Comparison of ENCODE assay signal across 8 cellular contexts in genomic region chr3:128123538-128124368, GRCh38. TPM values are rescaled to one million over a fixed set of nuclear protein-coding genes. Genes with fewer than 3 reads are reported as not detected.
A peak's percentile ranks its signal among the peaks of the same experiment; 100 is the strongest.
DNase-seq lines count a peak whose midpoint lies in the region; ATAC-seq and TF ChIP-seq lines count a peak whose summit lies in the region.

Gene RUVBL1, minus strand, starts transcription at chr3:128123812. Its CDS starts 88 bp downstream, at chr3:128123724.

- H3K9me3 Mint-ChIP-seq in activated T-cell treated with anti-CD3 and anti-CD28 coated beads, Interleukin-2, amount 50 U/mL, for 4 hours = no peaks in the 10 kb centered on the region

- H3K9me3 ChIP-seq in Panc1 (ENCODE audit: control insufficient read depth, insufficient read depth, low read depth, low read length) (no peaks in the 10 kb centered on the region), esophagus (ENCODE audit: control insufficient read depth in 2 of 2, insufficient read depth in 1 of 2, low read depth in 1 of 2, low read length in 1 of 2) (no peaks in the 10 kb centered on the region), muscle layer of colon (ENCODE audit: low read length) (no peaks in the 10 kb centered on the region)

- POLR2A ChIA-PET in Panc1 (lab: Charles Lee) = interaction anchor here (0.7 to 1.0 kb wide), 3 partner anchors 15 to 367 kb away, joined by 3 to 4 read pairs (median 3); no protein-coding TSS in a partner anchor

- DNase-seq in DMS53 (lab: John Stamatoyannopoulos, UW) (peak; percentile 98), KG1 (lab: John Stamatoyannopoulos, UW) (peak; percentile 97), Panc1 (ENCODE audit: low read depth, low spot score) (peak; percentile 96)
- DNase-seq in activated T-cell treated with anti-CD3 and anti-CD28 coated beads, Interleukin-2, amount 50 U/mL, for 4 hours = peak; percentile 90
- peak; percentile 93 for DNase-seq in stimulated activated CD8-positive, alpha-beta memory T cell treated with anti-CD3 and anti-CD28 coated beads, Interleukin-7, amount 100 ng/mL, for 24 hours (ENCODE audit: low read depth)

- in situ Hi-C loops in Panc1 (cut with HindIII; ENCODE audit: low pct_unique_long_range_greater_than_20kb, low sequenced_read_pairs) = no loop called here

- no peaks in the 10 kb centered on the region for H3K27me3 ChIP-seq in Panc1 (ENCODE audit: control insufficient read depth, insufficient read depth, low read length)
- H3K27me3 ChIP-seq in esophagus (ENCODE audit: control insufficient read depth in 1 of 2, insufficient read depth in 2 of 2, low read length in 2 of 2) = no peaks in the 10 kb centered on the region
- H3K27me3 ChIP-seq in muscle layer of colon (ENCODE audit: control insufficient read depth in 1 of 2, insufficient read depth in 2 of 2, low read length in 2 of 2) = no peaks in the 10 kb centered on the region

- no peaks in the 10 kb centered on the region for H3K27me3 Mint-ChIP-seq in activated T-cell treated with anti-CD3 and anti-CD28 coated beads, Interleukin-2, amount 50 U/mL, for 4 hours (ENCODE audit: low read depth)

- WGBS in esophagus, 2 donors = 3% methylated on average over 46 to 47 of the region's 47 CpGs

- H3K4me3 ChIP-seq in Panc1 (ENCODE audit: low read depth in 2 of 2, low read length in 2 of 2) = peak within 1 kb of the TSS; percentile 94 to 95
- peak within 1 kb of the TSS; percentile 86 to 96 for H3K4me3 ChIP-seq in esophagus (ENCODE audit: low read depth in 1 of 2, low read length in 2 of 2)
- H3K4me3 ChIP-seq in muscle layer of colon (ENCODE audit: low read depth in 1 of 2, low read length in 2 of 2) = peak within 1 kb of the TSS; percentile 72 to 91

- CTCF ChIA-PET in Panc1 (lab: Charles Lee) = no interaction called here

- intact Hi-C loops in Panc1 (cut with micrococcal nuclease; ENCODE audit: unreplicated experiment) = no loop called here

- peaks cover 17% of the 10 kb centered on the region for H3K36me3 Mint-ChIP-seq in activated T-cell treated with anti-CD3 and anti-CD28 coated beads, Interleukin-2, amount 50 U/mL, for 4 hours (ENCODE audit: insufficient read depth)

- H3K36me3 ChIP-seq in Panc1 (ENCODE audit: control insufficient read depth, insufficient read depth, low read length) (no peaks in the 10 kb centered on the region; the same call in none of the 2 replicates), esophagus (ENCODE audit: control insufficient read depth in 2 of 2, insufficient read depth in 2 of 2, low read length in 1 of 2) (peaks cover 0 to 4% of the 10 kb centered on the region in 2 donors), muscle layer of colon (ENCODE audit: insufficient read depth, low read length) (no peaks in the 10 kb centered on the region)

- no TSS peak for BruUV-seq in Panc1 (replicated peaks; lab: Mats Ljungman, UMichigan)

- peak within 1 kb of the TSS; percentile 100 for H3K4me3 Mint-ChIP-seq in activated T-cell treated with anti-CD3 and anti-CD28 coated beads, Interleukin-2, amount 50 U/mL, for 4 hours

- ATAC-seq in GM21723 (IDR thresholded peaks at IDR 0.05; ENCODE audit: unreplicated experiment) (peak; percentile 98), Panc1 (peak; percentile 100)
- ATAC-seq in activated T-cell treated with anti-CD3 and anti-CD28 coated beads, Interleukin-2, amount 50 U/mL, for 4 hours = peak; percentile 99

- H3K27ac ChIP-seq in Panc1 (ENCODE audit: low read length) (peak within 1 kb of the TSS; percentile 96), esophagus (ENCODE audit: low read depth in 2 of 2, low read length in 1 of 2) (peak within 1 kb of the TSS; percentile 71 to 72), muscle layer of colon (ENCODE audit: low read depth, low read length) (peak within 1 kb of the TSS; percentile 92)

- TF ChIP-seq CTCF in Panc1 (IDR thresholded peaks at IDR 0.05) = no peak

- H3K4me1 ChIP-seq in Panc1 (ENCODE audit: control insufficient read depth, insufficient read depth, low read length) (peaks cover 12% of the 10 kb centered on the region), esophagus (ENCODE audit: control insufficient read depth in 2 of 2, insufficient read depth in 2 of 2, low read length in 1 of 2) (no peaks in the 10 kb centered on the region), muscle layer of colon (ENCODE audit: insufficient read depth, low read length) (peaks cover 11% of the 10 kb centered on the region)

- H3K9ac ChIP-seq in muscle layer of colon (ENCODE audit: low read length) = peak within 1 kb of the TSS; percentile 57

- peaks cover 23% of the 10 kb centered on the region for H3K4me1 Mint-ChIP-seq in activated T-cell treated with anti-CD3 and anti-CD28 coated beads, Interleukin-2, amount 50 U/mL, for 4 hours (ENCODE audit: low read depth)

RNA-seq across cellular contexts. Expression of gene RUVBL1, which starts in this region (rescaled TPM):
- total RNA-seq in Panc1 (2021; ENCODE audit: unreplicated experiment) = 122 TPM
- 167 TPM for polyA plus RNA-seq in Panc1 (2012; ENCODE audit: insufficient read length)
- total RNA-seq in activated T-cell treated with anti-CD3 and anti-CD28 coated beads, Interleukin-2, amount 50 U/mL, for 4 hours = 100 to 1,000 TPM; 158 to 177 (median 161) TPM
- 10 to 100 TPM in 1 of 2 donors, 1 to 10 TPM in 1; 7.5 to 32.5 TPM for polyA plus RNA-seq in esophagus

Comparison
In these comparisons a context has a peak if more than half of its experiments do, and no peak if none do; other contexts are left out.
1. Peak in every context shown above with its lines: DNase-seq, ATAC-seq, H3K4me3 ChIP-seq and H3K27ac ChIP-seq.